Comparison of ENCODE assay signal across 9 cellular contexts in genomic region chr12:68180792-68181744, GRCh38. TPM values are rescaled to one million over a fixed set of nuclear protein-coding genes. Genes with fewer than 3 reads are reported as not detected.
A peak's percentile ranks its signal among the peaks of the same experiment; 100 is the strongest.
DNase-seq lines count a peak whose midpoint lies in the region; ATAC-seq and TF ChIP-seq lines count a peak whose summit lies in the region.
"Had no signal": no experiment of that assay in that cellular context is flagged by ENCODE, and none has a peak within 500 bp of the region (broad histone marks: within the 10 kb centered on the region; RNA-seq: fewer than 3 reads in every experiment).

No MANE protein-coding gene starts in this region.

- H3K27me3 Mint-ChIP-seq in activated T-cell treated with anti-CD3 and anti-CD28 coated beads, Interleukin-2, amount 50 U/mL, for 72 hours (ENCODE audit: low read depth) = peaks cover 3% of the 10 kb centered on the region
- peaks cover 82% of the 10 kb centered on the region for H3K27me3 Mint-ChIP-seq in Calu3 (ENCODE audit: unreplicated experiment)

- H3K27ac Mint-ChIP-seq in activated T-cell treated with anti-CD3 and anti-CD28 coated beads, Interleukin-2, amount 50 U/mL, for 72 hours = peak overlapping the region; percentile 70
- H3K27ac Mint-ChIP-seq in Calu3 (ENCODE audit: unreplicated experiment) = no peak overlapping the region

- intact Hi-C loops in Calu3 (cut with micrococcal nuclease; ENCODE audit: unreplicated experiment) = no loop called here

- TF ChIP-seq CTCF in Calu3 (IDR thresholded peaks at IDR 0.05; ENCODE audit: unreplicated experiment) = no peak

- no TSS peak for BruUV-seq in Calu3 (replicated peaks; lab: Mats Ljungman, UMichigan)

- CTCF ChIA-PET in Calu3 (lab: Charles Lee) = interaction anchor here (0.7 to 1.3 kb wide), 2 partner anchors 12 to 806 kb away, joined by 3 to 4 read pairs; no protein-coding TSS in a partner anchor

- DNase-seq in SIG-M5 treated with dmso at 0.1 percent for 504 hours (lab: John Stamatoyannopoulos, UW; ENCODE audit: unreplicated experiment) (peak; percentile 10), SIG-M5 (lab: John Stamatoyannopoulos, UW) (no peak), renal cortical epithelial cell (ENCODE audit: low read depth) (peak; percentile 57), NCI-H510A (lab: John Stamatoyannopoulos, UW) (no peak), hypothalamus (lab: John Stamatoyannopoulos, UW) (no peak), Calu3 (no peak)
- DNase-seq in activated T-cell treated with anti-CD3 and anti-CD28 coated beads, Interleukin-2, amount 50 U/mL, for 72 hours = peak; percentile 27 to 35

- H3K4me3 Mint-ChIP-seq in activated T-cell treated with anti-CD3 and anti-CD28 coated beads, Interleukin-2, amount 50 U/mL, for 72 hours = peak overlapping the region; percentile 2 to 55
- no peak overlapping the region for H3K4me3 Mint-ChIP-seq in Calu3 (ENCODE audit: low read depth, unreplicated experiment)

- H3K36me3 Mint-ChIP-seq in activated T-cell treated with anti-CD3 and anti-CD28 coated beads, Interleukin-2, amount 50 U/mL, for 72 hours (ENCODE audit: insufficient read depth in 2 of 2) = no peaks in the 10 kb centered on the region
- no peaks in the 10 kb centered on the region for H3K36me3 Mint-ChIP-seq in Calu3 (ENCODE audit: insufficient read depth, unreplicated experiment)

- peak; percentile 82 for ATAC-seq in HG03432 (IDR thresholded peaks at IDR 0.05; ENCODE audit: unreplicated experiment)
- ATAC-seq in activated T-cell treated with anti-CD3 and anti-CD28 coated beads, Interleukin-2, amount 50 U/mL, for 72 hours (replicated peaks in 1 of 2) = peak; percentile 89 to 92

- H3K4me1 Mint-ChIP-seq in activated T-cell treated with anti-CD3 and anti-CD28 coated beads, Interleukin-2, amount 50 U/mL, for 72 hours (ENCODE audit: low read depth) = peaks cover 60% of the 10 kb centered on the region
- no peaks in the 10 kb centered on the region for H3K4me1 Mint-ChIP-seq in Calu3 (ENCODE audit: low read depth, unreplicated experiment)

- no peaks in the 10 kb centered on the region for H3K9me3 Mint-ChIP-seq in activated T-cell treated with anti-CD3 and anti-CD28 coated beads, Interleukin-2, amount 50 U/mL, for 72 hours
- H3K9me3 Mint-ChIP-seq in Calu3 (ENCODE audit: low read depth, unreplicated experiment) = no peaks in the 10 kb centered on the region

RNA-seq across cellular contexts. Expression of gene IFNG, which starts 21.5 kb away (rescaled TPM):
- 10 to 100 TPM; 34.3 to 77.1 TPM for total RNA-seq in activated T-cell treated with anti-CD3 and anti-CD28 coated beads, Interleukin-2, amount 50 U/mL, for 72 hours
- total RNA-seq in renal cortical epithelial cell (not detected in 2 replicates), Calu3 (2022) (not detected in 2 replicates)
- total RNA-seq: kidney epithelial cell had no signal

RNA-seq across cellular contexts. Expression of gene IL26, which starts 44.5 kb away (rescaled TPM):
- 1 to 10 TPM in 1 of 2 donors, under 1 TPM in 1; 0.53 to 1.6 TPM for total RNA-seq in activated T-cell treated with anti-CD3 and anti-CD28 coated beads, Interleukin-2, amount 50 U/mL, for 72 hours
- total RNA-seq in renal cortical epithelial cell (not detected in 2 replicates), Calu3 (2022) (not detected in 2 replicates)
- total RNA-seq: kidney epithelial cell had no signal

Comparison
In these comparisons a context has a peak if more than half of its experiments do, and no peak if none do; other contexts are left out.
1. DNase-seq: peak in SIG-M5 treated with dmso at 0.1 percent for 504 hours (single experiment), activated T-cell treated with anti-CD3 and anti-CD28 coated beads, Interleukin-2, amount 50 U/mL, for 72 hours (2 of 2) and renal cortical epithelial cell (single experiment); none in SIG-M5 (single experiment), NCI-H510A (single experiment), hypothalamus (0 of 51) and Calu3 (single experiment).
2. RNA of gene IFNG, which starts 21.5 kb away (total RNA-seq): 34.3 to 77.1 TPM in activated T-cell treated with anti-CD3 and anti-CD28 coated beads, Interleukin-2, amount 50 U/mL, for 72 hours; not detected in renal cortical epithelial cell and not detected in Calu3; every median in the first group is over 10 times any median in the second.